ENCODE assay signal across 31 cellular contexts in genomic region chr9:109121218-109121796, GRCh38. TPM values are rescaled to one million over a fixed set of nuclear protein-coding genes. Genes with fewer than 3 reads are reported as not detected.
DNase-seq lines count a peak whose midpoint lies in the region; ATAC-seq, FAIRE-seq and TF ChIP-seq lines count a peak whose summit lies in the region.
"Had no signal": no experiment of that assay in that cellular context is flagged by ENCODE, and none has a peak within 500 bp of the region (broad histone marks: within the 10 kb centered on the region; RNA-seq: fewer than 3 reads in every experiment).

No MANE protein-coding gene starts in this region.

- dilution Hi-C loops in keratinocyte (cut with MboI; ENCODE audit: extremely low pct_ligation_motif_present, low sequenced_read_pairs), result loop anchor here (10.0 kb wide), 1 partner anchor 63 kb away; no protein-coding TSS in a partner anchor

- H3K9me3 ChIP-seq in DND-41 (ENCODE audit: insufficient read depth, low read length, severe bottlenecking), result no peaks in the 10 kb centered on the region
- H3K9me3 ChIP-seq in KOPT-K1 (ENCODE audit: insufficient read depth, low read length, poor library complexity, severe bottlenecking), result no peaks in the 10 kb centered on the region
- H3K9me3 ChIP-seq in keratinocyte (ENCODE audit: control insufficient read depth, low read depth, low read length), result no peaks in the 10 kb centered on the region
- H3K9me3 ChIP-seq: ascending aorta, colonic mucosa, HAP-1, left ventricle myocardium inferior, prostate gland, thyroid gland had no signal

- DNase-seq in DND-41 (no peak), keratinocyte (ENCODE audit: low read depth, low spot score) (no peak), activated gamma-delta T cell treated with Interleukin-2 at 50 U/mL for 16 hours (no peak)
- DNase-seq: activated CD4-positive, alpha-beta T cell treated with anti-CD3 and anti-CD28 coated beads for 48 hours; activated effector memory CD4-positive, alpha-beta T cell treated with Interleukin-2 at 50 U/mL for 16 hours; CD8-positive, alpha-beta T cell; colonic mucosa; effector CD4-positive, alpha-beta T cell; KBM-7; left ventricle myocardium inferior; MM.1S; NCI-H1417; NCI-H2029 treated with DMSO at 0.1 percent for 48 hours; NCI-H524 treated with DMSO at 0.1 percent for 48 hours; NK-92 treated with Interleukin-12 subunit alpha and Interleukin-12 subunit beta, amount 100 ng/mL, for 24 hours; SHP77 treated with DMSO at 0.1 percent for 48 hours; stimulated activated CD4-positive, alpha-beta T cell treated with anti-CD3 and anti-CD28 coated beads, Interleukin-4, amount 100 ng/mL, for 1 hour; thyroid gland had no signal

- H3K36me3 ChIP-seq in DND-41 (ENCODE audit: insufficient read depth, low read length), result peaks cover 18% of the 10 kb centered on the region
- H3K36me3 ChIP-seq in KOPT-K1 (ENCODE audit: insufficient read depth, low read length), result peaks cover 6% of the 10 kb centered on the region; the same call in 1 of the 2 replicates
- H3K36me3 ChIP-seq in keratinocyte (ENCODE audit: control insufficient read depth in 2 of 2, extremely low read depth in 1 of 2, insufficient read depth in 2 of 2, low read length in 2 of 2), result peaks cover 0 to 3% of the 10 kb centered on the region in 2 experiments
- H3K36me3 ChIP-seq: ascending aorta, cardiac muscle cell, colonic mucosa, HAP-1, left ventricle myocardium inferior, prostate gland, thyroid gland had no signal

- H4K20me1 ChIP-seq in DND-41 (ENCODE audit: insufficient read depth, low read length) (peaks cover 29% of the 10 kb centered on the region), keratinocyte (ENCODE audit: control insufficient read depth, extremely low read depth, insufficient read depth, low read length) (peaks cover 7% of the 10 kb centered on the region)

- TF ChIP-seq CTCF in DND-41 (IDR thresholded peaks at IDR 0.05; ENCODE audit: borderline replicate concordance, extremely low read depth, low read length, poor library complexity, severe bottlenecking) (no peak), VCaP (conservative IDR thresholded peaks at IDR 0.05) (no peak), keratinocyte (optimal IDR thresholded peaks at IDR 0.05 in 1 of 3, IDR thresholded peaks at IDR 0.05 in 1 of 3, conservative IDR thresholded peaks at IDR 0.05 in 1 of 3; ENCODE audit: extremely low read depth in 1 of 3, insufficient read depth in 2 of 3, low read length in 3 of 3) (no peak)

- H3K9ac ChIP-seq in DND-41 (ENCODE audit: low read depth, low read length) (no peak overlapping the region), keratinocyte (ENCODE audit: control insufficient read depth, extremely low read depth, insufficient read depth, low read length) (no peak overlapping the region)

- H3K27me3 ChIP-seq in DND-41 (ENCODE audit: insufficient read depth, low read length, poor library complexity) (no peaks in the 10 kb centered on the region), keratinocyte (ENCODE audit: control insufficient read depth, extremely low read depth, insufficient read depth, low read length) (no peaks in the 10 kb centered on the region)
- H3K27me3 ChIP-seq: ascending aorta, cardiac muscle cell, colonic mucosa, thyroid gland had no signal

- H3K4me3 ChIP-seq in DND-41 (ENCODE audit: low read depth in 1 of 2, low read length in 2 of 2) (no peak overlapping the region), keratinocyte (ENCODE audit: control insufficient read depth in 2 of 3, extremely low read depth in 1 of 3, insufficient read depth in 2 of 3, low read depth in 1 of 3, low read length in 3 of 3) (no peak overlapping the region)
- H3K4me3 ChIP-seq: ascending aorta, cardiac muscle cell, colonic mucosa, HAP-1, left ventricle myocardium inferior, prostate gland, thyroid gland had no signal

- H3K4me1 ChIP-seq in DND-41 (ENCODE audit: insufficient read depth, low read length) (peaks cover 56% of the 10 kb centered on the region), keratinocyte (ENCODE audit: control insufficient read depth, extremely low read depth, insufficient read depth, low read length) (peaks cover 24% of the 10 kb centered on the region)

- H3K27ac ChIP-seq in DND-41 (ENCODE audit: low read length), result peak overlapping the region; percentile 93; the same call in 1 of the 2 replicates
- H3K27ac ChIP-seq in KOPT-K1 (ENCODE audit: low read depth, low read length, poor library complexity, severe bottlenecking), result peak overlapping the region; percentile 93
- peak overlapping the region; percentile 97; the same call in 1 of the 2 replicates for H3K27ac ChIP-seq in VCaP
- no peak overlapping the region for H3K27ac ChIP-seq in keratinocyte (ENCODE audit: control insufficient read depth, insufficient read depth, low read length)
- H3K27ac ChIP-seq: ascending aorta, cardiac muscle cell, colonic mucosa, epithelial cell of prostate, left ventricle myocardium inferior, prostate gland, thyroid gland had no signal

- H3K79me2 ChIP-seq in DND-41 (ENCODE audit: insufficient read depth, low read length) (peaks cover 34% of the 10 kb centered on the region), keratinocyte (ENCODE audit: control insufficient read depth, insufficient read depth, low read length) (peaks cover 34% of the 10 kb centered on the region)

- peak overlapping the region; percentile 84 for H2AFZ ChIP-seq in DND-41 (ENCODE audit: low read depth, low read length)
- peak overlapping the region; percentile 19 for H2AFZ ChIP-seq in keratinocyte (ENCODE audit: control insufficient read depth, low read length)

- no peak for FAIRE-seq in keratinocyte (lab: Jason Lieb, UNC)
- FAIRE-seq: GM12891, islet of Langerhans, RCC 7860 had no signal

- no peak overlapping the region for H3K4me2 ChIP-seq in DND-41 (ENCODE audit: insufficient read depth, low read length)
- no peak overlapping the region for H3K4me2 ChIP-seq in keratinocyte (ENCODE audit: control insufficient read depth, extremely low read depth, insufficient read depth, low read depth, low read length)

- no peak for ATAC-seq in DND-41 (ENCODE audit: insufficient read depth, low read depth)
- ATAC-seq in HG02938 (IDR thresholded peaks at IDR 0.05; ENCODE audit: unreplicated experiment), result no peak
- no peak for ATAC-seq in GM19452 (IDR thresholded peaks at IDR 0.05; ENCODE audit: unreplicated experiment)
- ATAC-seq in HG02763 (IDR thresholded peaks at IDR 0.05; ENCODE audit: unreplicated experiment), result no peak
- ATAC-seq: CD8-positive, alpha-beta T cell had no signal

- H3K9me1 ChIP-seq in keratinocyte (ENCODE audit: control insufficient read depth, extremely low read depth, insufficient read depth, low read length), result no peaks in the 10 kb centered on the region

RNA-seq across cellular contexts. Expression of gene TMEM245, which starts 1.6 kb away (rescaled TPM):
- 40.0 to 46.1 TPM (median 41.6 TPM) in 3 replicates for polyA plus RNA-seq in keratinocyte
- polyA plus RNA-seq in keratinocyte (2011; ENCODE audit: low read depth), result 7.0 TPM
- polyA plus RNA-seq in keratinocyte (2011; cell fraction: cytosol; rRNA removed), result 12.6 and 23.7 TPM in 2 replicates
- 56.7 and 60.9 TPM in 2 replicates for polyA plus RNA-seq in keratinocyte (2011; cell fraction: nucleus; rRNA removed)
- 14.0 and 27.5 TPM in 2 replicates for polyA plus RNA-seq in keratinocyte (2012; ENCODE audit: low replicate concordance)
- 74.8 to 108 TPM (median 101 TPM) in 3 replicates for polyA minus RNA-seq in keratinocyte
- polyA minus RNA-seq in keratinocyte (2011; cell fraction: cytosol; rRNA and poly(A)+ RNA removed), result 33.6 TPM
- polyA minus RNA-seq in keratinocyte (2011; cell fraction: nucleus; rRNA and poly(A)+ RNA removed), result 82.5 and 161 TPM in 2 replicates

RNA-seq across cellular contexts. Expression of gene FRRS1L, which starts 45.7 kb away (rescaled TPM):
- polyA plus RNA-seq in keratinocyte, result 0.01 to 0.03 TPM in 2 of 3 replicates, not detected in the other
- not detected for polyA plus RNA-seq in keratinocyte (2011; ENCODE audit: low read depth)
- 0.01 and 0.04 TPM in 2 replicates for polyA plus RNA-seq in keratinocyte (2011; cell fraction: cytosol; rRNA removed)
- polyA plus RNA-seq in keratinocyte (2011; cell fraction: nucleus; rRNA removed), result 0.09 TPM in 1 of 2 replicates, not detected in the other
- polyA plus RNA-seq in keratinocyte (2012; ENCODE audit: low replicate concordance), result 0.01 TPM in 1 of 2 replicates, not detected in the other
- not detected in 3 replicates for polyA minus RNA-seq in keratinocyte
- not detected for polyA minus RNA-seq in keratinocyte (2011; cell fraction: cytosol; rRNA and poly(A)+ RNA removed)
- polyA minus RNA-seq in keratinocyte (2011; cell fraction: nucleus; rRNA and poly(A)+ RNA removed), result 0.08 TPM in 1 of 2 replicates, not detected in the other
